ENCODE assay signal across 8 cellular contexts in the genomic region with DNA sequence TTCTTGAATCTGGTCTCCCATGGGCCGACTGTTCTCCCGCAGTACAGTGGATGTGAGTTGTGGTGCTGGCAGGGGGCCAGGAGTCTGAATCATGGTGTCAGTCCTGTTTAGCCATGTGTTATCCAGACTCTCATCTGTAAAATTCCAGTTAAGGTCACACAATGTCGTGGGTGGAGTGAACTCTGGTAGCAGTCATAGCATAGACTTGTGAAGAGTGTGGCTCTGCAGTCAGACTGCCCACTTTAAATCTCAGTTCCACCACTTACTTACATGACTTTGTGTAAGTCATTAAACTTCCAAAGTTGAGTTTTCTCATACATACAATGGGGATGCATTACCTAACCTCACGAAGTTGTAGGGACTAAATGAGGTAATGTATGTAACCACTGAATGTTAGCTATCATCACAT.
DNase-seq lines count a peak whose midpoint lies in the region; ATAC-seq lines count a peak whose summit lies in the region.

No MANE protein-coding gene starts in this region.

- no peak overlapping the region for H3K4me3 ChIP-seq in subcutaneous abdominal adipose tissue (ENCODE audit: low read depth in 1 of 5, low read length in 5 of 5)

- no peak for DNase-seq in activated naive CD8-positive, alpha-beta T cell treated with anti-CD3 and anti-CD28 coated beads, Interleukin-2, amount 50 U/mL, for 24 hours
- no peak for DNase-seq in activated naive CD8-positive, alpha-beta T cell treated with anti-CD3 and anti-CD28 coated beads for 36 hours
- DNase-seq in hepatic stellate cell (ENCODE audit: low spot score) (peak; percentile 78), hippocampal formation (lab: John Stamatoyannopoulos, UW) (no peak), SKM-1 treated with dmso at 0.1 percent for 144 hours (lab: John Stamatoyannopoulos, UW; ENCODE audit: unreplicated experiment) (no peak)

- H3K9me3 Mint-ChIP-seq in activated naive CD8-positive, alpha-beta T cell treated with anti-CD3 and anti-CD28 coated beads, Interleukin-2, amount 50 U/mL, for 24 hours, result no peaks in the 10 kb centered on the region
- no peaks in the 10 kb centered on the region for H3K9me3 Mint-ChIP-seq in activated naive CD8-positive, alpha-beta T cell treated with anti-CD3 and anti-CD28 coated beads for 36 hours
- H3K9me3 Mint-ChIP-seq in activated T-helper 17 cell treated with anti-CD3 and anti-CD28 coated beads, Interleukin-2, amount 50 U/mL, for 72 hours, result no peaks in the 10 kb centered on the region

- peaks cover 29% of the 10 kb centered on the region for H3K36me3 Mint-ChIP-seq in activated naive CD8-positive, alpha-beta T cell treated with anti-CD3 and anti-CD28 coated beads, Interleukin-2, amount 50 U/mL, for 24 hours (ENCODE audit: low read depth)
- H3K36me3 Mint-ChIP-seq in activated naive CD8-positive, alpha-beta T cell treated with anti-CD3 and anti-CD28 coated beads for 36 hours, result peaks cover 12% of the 10 kb centered on the region
- peaks cover 76% of the 10 kb centered on the region for H3K36me3 Mint-ChIP-seq in activated T-helper 17 cell treated with anti-CD3 and anti-CD28 coated beads, Interleukin-2, amount 50 U/mL, for 72 hours (ENCODE audit: low read depth)

- H3K4me1 Mint-ChIP-seq in activated naive CD8-positive, alpha-beta T cell treated with anti-CD3 and anti-CD28 coated beads, Interleukin-2, amount 50 U/mL, for 24 hours, result no peaks in the 10 kb centered on the region
- no peaks in the 10 kb centered on the region for H3K4me1 Mint-ChIP-seq in activated naive CD8-positive, alpha-beta T cell treated with anti-CD3 and anti-CD28 coated beads for 36 hours
- H3K4me1 Mint-ChIP-seq in activated T-helper 17 cell treated with anti-CD3 and anti-CD28 coated beads, Interleukin-2, amount 50 U/mL, for 72 hours, result no peaks in the 10 kb centered on the region

- H3K27ac Mint-ChIP-seq in activated naive CD8-positive, alpha-beta T cell treated with anti-CD3 and anti-CD28 coated beads, Interleukin-2, amount 50 U/mL, for 24 hours, result peak overlapping the region; percentile 16
- H3K27ac Mint-ChIP-seq in activated naive CD8-positive, alpha-beta T cell treated with anti-CD3 and anti-CD28 coated beads for 36 hours, result no peak overlapping the region
- H3K27ac Mint-ChIP-seq in activated T-helper 17 cell treated with anti-CD3 and anti-CD28 coated beads, Interleukin-2, amount 50 U/mL, for 72 hours, result peak overlapping the region; percentile 52

- H3K9ac ChIP-seq in subcutaneous abdominal adipose tissue (ENCODE audit: low read length in 5 of 5), result no peak overlapping the region

- H3K27me3 ChIP-seq in subcutaneous abdominal adipose tissue (ENCODE audit: control insufficient read depth in 5 of 5, insufficient read depth in 4 of 5, low read length in 5 of 5), result no peaks in the 10 kb centered on the region

- H3K4me3 Mint-ChIP-seq in activated naive CD8-positive, alpha-beta T cell treated with anti-CD3 and anti-CD28 coated beads, Interleukin-2, amount 50 U/mL, for 24 hours, result no peak overlapping the region
- no peak overlapping the region for H3K4me3 Mint-ChIP-seq in activated naive CD8-positive, alpha-beta T cell treated with anti-CD3 and anti-CD28 coated beads for 36 hours
- no peak overlapping the region for H3K4me3 Mint-ChIP-seq in activated T-helper 17 cell treated with anti-CD3 and anti-CD28 coated beads, Interleukin-2, amount 50 U/mL, for 72 hours

- no peaks in the 10 kb centered on the region for H3K9me3 ChIP-seq in subcutaneous abdominal adipose tissue (ENCODE audit: control insufficient read depth in 5 of 5, low read length in 5 of 5)

- peak; percentile 24 for ATAC-seq in activated naive CD8-positive, alpha-beta T cell treated with anti-CD3 and anti-CD28 coated beads, Interleukin-2, amount 50 U/mL, for 24 hours
- ATAC-seq in activated T-helper 17 cell treated with anti-CD3 and anti-CD28 coated beads, Interleukin-2, amount 50 U/mL, for 72 hours (replicated peaks), result no peak
- no peak for ATAC-seq in GM19455 (IDR thresholded peaks at IDR 0.05; ENCODE audit: unreplicated experiment)

- peaks cover 24 to 59% (median 30%) of the 10 kb centered on the region in 5 donors for H3K36me3 ChIP-seq in subcutaneous abdominal adipose tissue (ENCODE audit: control insufficient read depth in 5 of 5, insufficient read depth in 5 of 5, low read length in 5 of 5)

- peak overlapping the region; percentile 0 for H3K27ac ChIP-seq in subcutaneous abdominal adipose tissue (ENCODE audit: low read depth, low read length)

- peaks cover 0 to 6% (median 3%) of the 10 kb centered on the region in 5 donors for H3K4me1 ChIP-seq in subcutaneous abdominal adipose tissue (ENCODE audit: control insufficient read depth in 5 of 5, insufficient read depth in 5 of 5, low read length in 5 of 5)

- H3K27me3 Mint-ChIP-seq in activated naive CD8-positive, alpha-beta T cell treated with anti-CD3 and anti-CD28 coated beads, Interleukin-2, amount 50 U/mL, for 24 hours, result no peaks in the 10 kb centered on the region
- H3K27me3 Mint-ChIP-seq in activated naive CD8-positive, alpha-beta T cell treated with anti-CD3 and anti-CD28 coated beads for 36 hours, result no peaks in the 10 kb centered on the region
- no peaks in the 10 kb centered on the region for H3K27me3 Mint-ChIP-seq in activated T-helper 17 cell treated with anti-CD3 and anti-CD28 coated beads, Interleukin-2, amount 50 U/mL, for 72 hours
